ENCODE assay signal across 8 cellular contexts in the genomic region with DNA sequence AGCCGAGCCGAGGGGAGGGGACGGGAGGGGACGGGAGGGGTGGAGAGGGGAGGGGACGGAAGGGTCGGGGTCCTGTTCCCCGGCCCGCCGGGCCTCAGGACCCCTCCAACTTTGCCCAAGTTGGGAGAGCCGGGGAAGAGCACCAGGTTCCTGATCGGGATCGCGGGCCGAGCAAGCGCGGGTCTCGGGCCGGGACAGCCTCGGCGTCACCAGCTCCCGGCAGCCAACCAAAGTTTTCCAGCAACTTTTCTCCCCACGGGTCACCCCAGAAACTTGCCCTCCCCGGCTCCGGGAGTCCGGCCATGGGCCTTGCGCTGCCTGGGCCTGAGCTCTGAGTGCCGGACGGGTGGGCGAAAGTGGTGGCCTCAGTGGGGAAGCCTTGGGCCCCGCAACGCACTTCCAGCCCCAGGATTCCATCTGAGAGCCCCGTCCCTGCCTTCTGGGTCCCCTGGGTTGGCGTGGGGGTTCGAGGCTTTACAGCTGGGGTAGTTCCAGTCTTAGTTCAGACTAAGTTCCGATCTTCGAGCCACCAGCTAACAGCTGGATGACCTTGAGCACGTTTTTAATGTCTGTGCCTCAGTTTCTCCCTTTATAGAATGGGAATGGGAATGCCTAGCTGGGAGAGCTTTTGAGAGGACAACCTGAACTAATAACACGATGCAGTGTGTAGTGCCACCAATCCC. TPM values are rescaled to one million over a fixed set of nuclear protein-coding genes. Genes with fewer than 3 reads are reported as not detected.
A peak's percentile ranks its signal among the peaks of the same experiment; 100 is the strongest.
DNase-seq lines count a peak whose midpoint lies in the region; ATAC-seq and TF ChIP-seq lines count a peak whose summit lies in the region.

No MANE protein-coding gene starts in this region.

- peak overlapping the region; percentile 40 for H4K8ac ChIP-seq in trophoblast cell (ENCODE audit: low read depth, low read length)

- peaks cover 34 to 36% of the 10 kb centered on the region in 2 experiments for H3K36me3 ChIP-seq in trophoblast cell (ENCODE audit: control insufficient read depth in 1 of 2, insufficient read depth in 2 of 2, low read length in 2 of 2)

- H3K79me1 ChIP-seq in trophoblast cell (ENCODE audit: low read length), result peaks cover 56% of the 10 kb centered on the region

- H3K79me2 ChIP-seq in trophoblast cell (ENCODE audit: control insufficient read depth, insufficient read depth, low read length, poor library complexity), result peaks cover 29% of the 10 kb centered on the region

- DNase-seq in AG20443 (ENCODE audit: low spot score) (peak; percentile 56), HFF-Myc (ENCODE audit: extremely low read depth, low read depth) (no peak), foreskin keratinocyte (no peak), trophoblast cell (peak in 1 of 2 donors; percentile 32), NCI-H510A treated with DMSO at 0.1 percent for 48 hours (lab: John Stamatoyannopoulos, UW) (no peak)
- DNase-seq in activated CD8-positive, alpha-beta T cell treated with anti-CD3 and anti-CD28 coated beads, Interleukin-2, amount 10 ng/mL, durations not matched to agents 7 days and 5 days, result no peak

- H3K4me3 Mint-ChIP-seq in activated CD8-positive, alpha-beta T cell treated with anti-CD3 and anti-CD28 coated beads, Interleukin-2, amount 10 ng/mL, durations not matched to agents 7 days and 5 days, result peak overlapping the region; percentile 90

- H3K27me3 Mint-ChIP-seq in activated CD8-positive, alpha-beta T cell treated with anti-CD3 and anti-CD28 coated beads, Interleukin-2, amount 10 ng/mL, durations not matched to agents 7 days and 5 days (ENCODE audit: low read depth), result no peaks in the 10 kb centered on the region

- peaks cover 61% of the 10 kb centered on the region for H3K4me1 Mint-ChIP-seq in activated CD8-positive, alpha-beta T cell treated with anti-CD3 and anti-CD28 coated beads, Interleukin-2, amount 10 ng/mL, durations not matched to agents 7 days and 5 days (ENCODE audit: low read depth)

- H3K18ac ChIP-seq in trophoblast cell (ENCODE audit: low read length), result peak overlapping the region; percentile 70

- peaks cover 21% of the 10 kb centered on the region for H3K4me1 ChIP-seq in foreskin keratinocyte
- H3K4me1 ChIP-seq in trophoblast cell (ENCODE audit: control insufficient read depth in 1 of 2, insufficient read depth in 2 of 2, low read length in 2 of 2), result peaks cover 63 to 74% of the 10 kb centered on the region in 2 experiments

- no peaks in the 10 kb centered on the region for H3K9me3 Mint-ChIP-seq in activated CD8-positive, alpha-beta T cell treated with anti-CD3 and anti-CD28 coated beads, Interleukin-2, amount 10 ng/mL, durations not matched to agents 7 days and 5 days (ENCODE audit: insufficient read depth)

- TF ChIP-seq CTCF in HFF-Myc (IDR thresholded peaks at IDR 0.05; ENCODE audit: low read depth, low read length, missing control alignments) (no peak), foreskin keratinocyte (conservative IDR thresholded peaks at IDR 0.05) (no peak)

- peak overlapping the region; percentile 86 for H2BK120ac ChIP-seq in trophoblast cell (ENCODE audit: insufficient read depth, low read length, poor library complexity)

- peak overlapping the region; percentile 42 for H2AK5ac ChIP-seq in trophoblast cell (ENCODE audit: low read length)

- H3K27me3 ChIP-seq in foreskin keratinocyte (no peaks in the 10 kb centered on the region), trophoblast cell (ENCODE audit: insufficient read depth, low read length) (no peaks in the 10 kb centered on the region)

- peak overlapping the region; percentile 80 for H3K4me3 ChIP-seq in HFF-Myc (replicated peaks; ENCODE audit: low read depth, low read length)
- H3K4me3 ChIP-seq in trophoblast cell (ENCODE audit: low read depth, low read length), result peak overlapping the region; percentile 77

- WGBS in trophoblast cell (ENCODE audit: extremely low coverage, insufficient coverage, insufficient read length), result no CpG with 5 or more reads among the region's 38 CpGs

- peaks cover 47% of the 10 kb centered on the region for H3K36me3 Mint-ChIP-seq in activated CD8-positive, alpha-beta T cell treated with anti-CD3 and anti-CD28 coated beads, Interleukin-2, amount 10 ng/mL, durations not matched to agents 7 days and 5 days (ENCODE audit: low read depth)

- H2BK5ac ChIP-seq in trophoblast cell (ENCODE audit: low read depth, low read length, poor library complexity), result peak overlapping the region; percentile 80

- H3K4ac ChIP-seq in trophoblast cell (ENCODE audit: low read depth, low read length), result peak overlapping the region; percentile 94

- H4K12ac ChIP-seq in trophoblast cell (ENCODE audit: low read depth, low read length), result peak overlapping the region; percentile 35

- ATAC-seq in activated CD8-positive, alpha-beta T cell treated with anti-CD3 and anti-CD28 coated beads, Interleukin-2, amount 10 ng/mL, durations not matched to agents 7 days and 5 days, result no peak
- ATAC-seq in foreskin keratinocyte (no peak), GM19452 (IDR thresholded peaks at IDR 0.05; ENCODE audit: unreplicated experiment) (no peak), GM21423 (IDR thresholded peaks at IDR 0.05; ENCODE audit: unreplicated experiment) (no peak)

- H2AFZ ChIP-seq in trophoblast cell (ENCODE audit: insufficient read depth, low read length, poor library complexity), result no peak overlapping the region

- peak overlapping the region; percentile 11 for H3K23ac ChIP-seq in trophoblast cell (ENCODE audit: low read length)

- peak overlapping the region; percentile 78 for H3K4me2 ChIP-seq in trophoblast cell (ENCODE audit: low read length)

- POLR2A ChIA-PET in activated CD8-positive, alpha-beta T cell treated with anti-CD3 and anti-CD28 coated beads, Interleukin-2, amount 10 ng/mL, durations not matched to agents 7 days and 5 days (lab: Charles Lee), result interaction anchor here (0.7 to 4.8 kb wide), 10 partner anchors 9 to 334 kb away, joined by 3 to 49 read pairs (median 8); a partner anchor contains a TSS

- H3K9ac ChIP-seq in trophoblast cell (ENCODE audit: low read length), result peak overlapping the region; percentile 78

- H2BK12ac ChIP-seq in trophoblast cell (ENCODE audit: low read length), result peak overlapping the region; percentile 41

- H3K27ac Mint-ChIP-seq in activated CD8-positive, alpha-beta T cell treated with anti-CD3 and anti-CD28 coated beads, Interleukin-2, amount 10 ng/mL, durations not matched to agents 7 days and 5 days, result peak overlapping the region; percentile 98

- peak overlapping the region; percentile 82 for H3K14ac ChIP-seq in trophoblast cell (ENCODE audit: low read length)

- peak overlapping the region; percentile 78 for H4K91ac ChIP-seq in trophoblast cell (ENCODE audit: low read depth, low read length)

- CTCF ChIA-PET in activated CD8-positive, alpha-beta T cell treated with anti-CD3 and anti-CD28 coated beads, Interleukin-2, amount 10 ng/mL, durations not matched to agents 7 days and 5 days (lab: Charles Lee), result interaction anchor here (1.2 to 9.0 kb wide), 9 partner anchors 11 to 217 kb away, joined by 3 to 165 read pairs (median 5); a partner anchor contains a TSS

- peak overlapping the region; percentile 99 for H3K27ac ChIP-seq in foreskin keratinocyte
- H3K27ac ChIP-seq in trophoblast cell (ENCODE audit: low read depth, low read length), result peak overlapping the region; percentile 94

- no peaks in the 10 kb centered on the region for H3K9me3 ChIP-seq in trophoblast cell (ENCODE audit: insufficient read depth, low read depth, low read length)

RNA-seq across cellular contexts. Expression of a gene that starts 0.5 kb away (rescaled TPM):
- 10 to 100 TPM; 15.1 to 17.8 TPM for total RNA-seq in activated CD8-positive, alpha-beta T cell treated with anti-CD3 and anti-CD28 coated beads, Interleukin-2, amount 10 ng/mL, durations not matched to agents 7 days and 5 days
- total RNA-seq in foreskin keratinocyte, result 24.5 and 32.4 TPM in 2 replicates
- 19.9 and 23.0 TPM in 2 replicates for polyA plus RNA-seq in foreskin keratinocyte
- polyA plus RNA-seq in trophoblast cell (2013), result 9.4 and 9.6 TPM in 2 replicates

RNA-seq across cellular contexts. Expression of a gene that starts 39.7 kb away (rescaled TPM):
- 10 to 100 TPM; 70.8 to 73.0 TPM for total RNA-seq in activated CD8-positive, alpha-beta T cell treated with anti-CD3 and anti-CD28 coated beads, Interleukin-2, amount 10 ng/mL, durations not matched to agents 7 days and 5 days
- 43.8 and 48.6 TPM in 2 replicates for total RNA-seq in foreskin keratinocyte
- 36.7 and 41.3 TPM in 2 replicates for polyA plus RNA-seq in foreskin keratinocyte
- polyA plus RNA-seq in trophoblast cell (2013), result 29.0 and 30.8 TPM in 2 replicates
